21 cellular contexts compared by ENCODE assay signal in the genomic region with DNA sequence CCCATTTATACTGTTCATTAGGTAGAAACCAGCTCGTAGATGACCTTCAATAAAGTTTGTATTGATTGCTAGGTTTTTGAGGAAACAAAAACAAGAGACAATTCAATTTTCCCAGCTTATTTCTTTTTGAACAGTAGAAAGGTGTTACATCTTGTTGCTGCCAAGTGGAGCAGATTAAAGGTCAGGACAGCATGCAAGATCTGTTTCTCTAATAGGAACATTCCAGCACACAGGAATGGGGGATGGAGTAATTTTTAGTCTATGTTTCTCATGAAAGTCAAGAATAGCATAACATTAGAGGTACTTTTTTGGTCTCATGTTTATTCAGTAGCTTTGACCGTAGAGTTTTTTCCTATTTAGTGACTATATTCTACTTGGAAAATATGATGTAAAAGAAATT.
"Had no signal": no experiment of that assay in that cellular context is flagged by ENCODE, and none has a peak within 500 bp of the region (broad histone marks: within the 10 kb centered on the region; RNA-seq: fewer than 3 reads in every experiment).

No MANE protein-coding gene starts in this region.

- H3K36me3 ChIP-seq: MG63 had no signal

- FAIRE-seq: RCC 7860 had no signal

- DNase-seq: IMR-90, Karpas-422, KG1, MG63, NCI-H1092, NCI-H1105 treated with DMSO at 0.1 percent for 48 hours, NCI-H1417 treated with DMSO at 0.1 percent for 48 hours, NCI-H146, NCI-H1694 treated with DMSO at 0.1 percent for 48 hours, NCI-H1930, NCI-H2081, NCI-H2107, NCI-H2227 treated with DMSO at 0.1 percent for 48 hours, NCI-H524 treated with DMSO at 0.1 percent for 48 hours, NCI-H69, NCI-H774, RPMI8226, SHP77, SK-N-SH, SW 1271 had no signal

- H3K4me3 ChIP-seq: MG63 had no signal

- H3K4me2 ChIP-seq: SK-N-SH had no signal

- H3K9me3 ChIP-seq: MG63, SK-N-SH had no signal

- H3K27me3 ChIP-seq: MG63 had no signal
